18 cellular contexts compared by ENCODE assay signal in genomic region chr5:93299596-93300308, GRCh38.
DNase-seq lines count a peak whose midpoint lies in the region; ATAC-seq and TF ChIP-seq lines count a peak whose summit lies in the region.
"Had no signal": no experiment of that assay in that cellular context is flagged by ENCODE, and none has a peak within 500 bp of the region (broad histone marks: within the 10 kb centered on the region; RNA-seq: fewer than 3 reads in every experiment).

No MANE protein-coding gene starts in this region.

- no peaks in the 10 kb centered on the region for H3K9me3 ChIP-seq in iPS-18a (ENCODE audit: control insufficient read depth, low read depth, low read length)
- H3K9me3 ChIP-seq: gastrocnemius medialis, lower lobe of right lung had no signal

- H3K27ac ChIP-seq in iPS-18a (ENCODE audit: low read length), result no peak overlapping the region
- H3K27ac ChIP-seq: gastrocnemius medialis, lower lobe of right lung had no signal

- DNase-seq in NCI-H1417 (lab: John Stamatoyannopoulos, UW) (peak in 2 of 3 experiments; percentile 28 to 36), NCI-H1417 treated with DMSO at 0.1 percent for 48 hours (lab: John Stamatoyannopoulos, UW) (no peak), NCI-H82 treated with DMSO at 0.1 percent for 48 hours (lab: John Stamatoyannopoulos, UW; ENCODE audit: unreplicated experiment) (peak; percentile 76), renal cortical epithelial cell (ENCODE audit: low read depth) (peak; percentile 98), GM20000 (ENCODE audit: low spot score) (no peak), NOMO-1 treated with DMSO at 0.1 percent for 48 hours (lab: John Stamatoyannopoulos, UW; ENCODE audit: unreplicated experiment) (no peak)
- DNase-seq: activated T-cell treated with anti-CD3 and anti-CD28 coated beads, Interleukin-2, amount 50 U/mL, for 1 hour; Calu3; effector memory CD4-positive, alpha-beta T cell; gastrocnemius medialis; lower lobe of right lung; stimulated activated CD4-positive, alpha-beta T cell treated with anti-CD3 and anti-CD28 coated beads, Interleukin-2, amount 100 ng/mL, for 24 hours; SW 1271 had no signal

- peaks cover 24% of the 10 kb centered on the region for H3K4me1 ChIP-seq in iPS-18a (ENCODE audit: control insufficient read depth, low read depth, low read length)
- H3K4me1 ChIP-seq: gastrocnemius medialis, lower lobe of right lung had no signal

- H3K27me3 ChIP-seq in iPS-18a (ENCODE audit: control insufficient read depth, insufficient read depth, low read length), result no peaks in the 10 kb centered on the region
- H3K27me3 ChIP-seq: gastrocnemius medialis had no signal

- H3K4me3 ChIP-seq in iPS-18a (ENCODE audit: low read length), result peak overlapping the region; percentile 26
- H3K4me3 ChIP-seq: gastrocnemius medialis, GM12878, lower lobe of right lung had no signal

- TF ChIP-seq CTCF in GM20000 (IDR thresholded peaks at IDR 0.05; ENCODE audit: extremely low read depth, missing control alignments), result no peak

- H3K36me3 ChIP-seq in iPS-18a (ENCODE audit: control insufficient read depth, low read depth, low read length), result no peaks in the 10 kb centered on the region
- H3K36me3 ChIP-seq: gastrocnemius medialis, lower lobe of right lung had no signal

- ATAC-seq in HG03095 (IDR thresholded peaks at IDR 0.05; ENCODE audit: unreplicated experiment), result no peak
- ATAC-seq: activated CD4-positive, CD25-positive, alpha-beta regulatory T cell treated with anti-CD3 and anti-CD28 coated beads, Interleukin-2, amount 50 U/mL, for 24 hours; gastrocnemius medialis; GM12878; lower lobe of right lung; stimulated activated effector memory CD8-positive, alpha-beta T cell treated with anti-CD3 and anti-CD28 coated beads, Interleukin-12 subunit alpha, Interleukin-12 subunit beta, amount 100 ng/mL, for 72 hours had no signal

- H3K9ac ChIP-seq in iPS-18a (ENCODE audit: low read length), result no peak overlapping the region

Comparison
In these comparisons a context has a peak if more than half of its experiments do, and no peak if none do; other contexts are left out.
1. DNase-seq: peak in NCI-H1417 (2 of 3), NCI-H82 treated with DMSO at 0.1 percent for 48 hours (single experiment) and renal cortical epithelial cell (single experiment); none in NCI-H1417 treated with DMSO at 0.1 percent for 48 hours (single experiment), GM20000 (single experiment) and NOMO-1 treated with DMSO at 0.1 percent for 48 hours (single experiment).